In genomic region chr5:96935556-96936430, GRCh38 we compare ENCODE assay signal across 8 cellular contexts. TPM values are rescaled to one million over a fixed set of nuclear protein-coding genes. Genes with fewer than 3 reads are reported as not detected.
DNase-seq lines count a peak whose midpoint lies in the region; ATAC-seq and TF ChIP-seq lines count a peak whose summit lies in the region.

Gene LNPEP, plus strand, starts transcription at chr5:96936080. Its CDS starts 76 bp downstream, at chr5:96936156.

- peak within 1 kb of the TSS; percentile 91 for H3K4me3 Mint-ChIP-seq in endodermal cell

- peaks cover 3% of the 10 kb centered on the region for H3K4me1 ChIP-seq in NT2/D1 (ENCODE audit: insufficient read depth, insufficient read length)
- H3K4me1 ChIP-seq in endodermal cell (ENCODE audit: control insufficient read depth, insufficient read depth, low read length) = no peaks in the 10 kb centered on the region

- peak; percentile 46 for ATAC-seq in GM21381 (IDR thresholded peaks at IDR 0.05; ENCODE audit: unreplicated experiment)

- no peaks in the 10 kb centered on the region for H3K36me3 ChIP-seq in NT2/D1 (ENCODE audit: insufficient read depth, insufficient read length, low read length)
- H3K36me3 ChIP-seq in endodermal cell (ENCODE audit: control insufficient read depth, insufficient read depth, low read length) = no peaks in the 10 kb centered on the region

- H3K4me3 ChIP-seq in NT2/D1 (ENCODE audit: insufficient read length, low read depth) (peak within 1 kb of the TSS; percentile 89), endodermal cell (ENCODE audit: low read length) (peak within 1 kb of the TSS; percentile 96)

- H3K27me3 Mint-ChIP-seq in endodermal cell (ENCODE audit: insufficient read depth) = peaks cover 24% of the 10 kb centered on the region

- H3K27me3 ChIP-seq in NT2/D1 (ENCODE audit: insufficient read depth, insufficient read length) = peaks cover 24% of the 10 kb centered on the region
- no peaks in the 10 kb centered on the region for H3K27me3 ChIP-seq in endodermal cell (ENCODE audit: control insufficient read depth, insufficient read depth, low read length, poor library complexity, severe bottlenecking)

- H3K9ac ChIP-seq in NT2/D1 (ENCODE audit: insufficient read length, low read depth) (peak within 1 kb of the TSS; percentile 83), endodermal cell (ENCODE audit: extremely low read depth, low read length, poor library complexity, severe bottlenecking) (peak within 1 kb of the TSS; percentile 73)

- no peaks in the 10 kb centered on the region for H3K9me3 Mint-ChIP-seq in endodermal cell

- TF ChIP-seq CTCF in endodermal cell (conservative IDR thresholded peaks at IDR 0.05) = no peak

- WGBS in endodermal cell (ENCODE audit: insufficient coverage in 1 of 2, insufficient read length in 1 of 2), 2 experiments = 0% methylated on average over 12 to 79 of the region's 79 CpGs

- peak within 1 kb of the TSS; percentile 94 for H3K27ac ChIP-seq in endodermal cell (ENCODE audit: low read depth, low read length)

- DNase-seq in COLO829 (ENCODE audit: low spot score) = peak; percentile 56
- peak in 75 of 76 experiments; percentile 51 to 95 (median 85) for DNase-seq in HUDEP-2 (lab: John Stamatoyannopoulos, UW; ENCODE audit: unreplicated experiment in 76 of 76)
- peak; percentile 90 for DNase-seq in NT2/D1 (ENCODE audit: low read depth, low spot score)
- DNase-seq in activated CD8-positive, alpha-beta memory T cell treated with anti-CD3 and anti-CD28 coated beads, Interleukin-2, amount 50 U/mL, for 1 hour (ENCODE audit: extremely low read depth) = peak; percentile 78
- peak; percentile 99 for DNase-seq in endodermal cell
- peak; percentile 98 for DNase-seq in mesenteric fat pad (ENCODE audit: low spot score)
- peak; percentile 78 for DNase-seq in stimulated activated CD8-positive, alpha-beta memory T cell treated with anti-CD3 and anti-CD28 coated beads, Interleukin-15, amount 100 ng/mL, for 24 hours (ENCODE audit: low read depth)

- H3K27ac Mint-ChIP-seq in endodermal cell = peak within 1 kb of the TSS; percentile 96

- H3K36me3 Mint-ChIP-seq in endodermal cell (ENCODE audit: low read depth) = no peaks in the 10 kb centered on the region

- H3K9me3 ChIP-seq in NT2/D1 (ENCODE audit: insufficient read depth, low read length) = no peaks in the 10 kb centered on the region
- H3K9me3 ChIP-seq in endodermal cell (ENCODE audit: control insufficient read depth, low read length) = no peaks in the 10 kb centered on the region

- H3K4me1 Mint-ChIP-seq in endodermal cell = peaks cover 23% of the 10 kb centered on the region

RNA-seq across cellular contexts. Expression of gene LNPEP, which starts in this region (rescaled TPM):
- total RNA-seq in endodermal cell (10 to 100 TPM; 11.2 to 12.3 TPM), mesenteric fat pad (132 TPM)
- 6.3 TPM for polyA plus RNA-seq in endodermal cell (2013, experiment 1 of 2)
- 6.3 TPM for polyA plus RNA-seq in endodermal cell (2013, experiment 2 of 2)

Comparison
In these comparisons a context has a peak if more than half of its experiments do, and no peak if none do; other contexts are left out.
1. Peak in every context shown above with its lines: DNase-seq, ATAC-seq, H3K4me3 ChIP-seq and H3K27ac ChIP-seq.